In genomic region chr16:23821875-23822688, GRCh38 we compare ENCODE assay signal across 1 cellular context.
TF ChIP-seq lines count a peak whose summit lies in the region.

No MANE protein-coding gene starts in this region.

TF ChIP-seq in K562, 482 proteins besides CTCF, POLR2A, EP300 and RAD21 (continued from another document and continues in another):
- TF ChIP-seq ZBTB11 (CRISPR knock-in tag; IDR thresholded peaks at IDR 0.05): peak in 1 of 3 experiments; percentile 64; a peak in 2 of 6 replicates
- TF ChIP-seq PTRF (tag; IDR thresholded peaks at IDR 0.05): no peak
- no peak for TF ChIP-seq ZNF586 (CRISPR knock-in tag; conservative IDR thresholded peaks at IDR 0.05)
- TF ChIP-seq BRF1 (IDR thresholded peaks at IDR 0.05; ENCODE audit: borderline replicate concordance, extremely low read depth, insufficient read length): no peak
- no peak for TF ChIP-seq ZNF785 (CRISPR knock-in tag; IDR thresholded peaks at IDR 0.05)
- peak; percentile 87 for TF ChIP-seq MECOM (CRISPR knock-in tag; IDR thresholded peaks at IDR 0.05)
- TF ChIP-seq TEAD1 (CRISPR knock-in tag; IDR thresholded peaks at IDR 0.05): peak in 1 of 2 experiments; percentile 33; a peak in 1 of 4 replicates
- no peak for TF ChIP-seq GABPA (tag; conservative IDR thresholded peaks at IDR 0.05; ENCODE audit: low read depth)
- TF ChIP-seq ETV1 (tag; conservative IDR thresholded peaks at IDR 0.05; ENCODE audit: low read depth): peak; percentile 22
- no peak for TF ChIP-seq BRD4 (IDR thresholded peaks at IDR 0.05)
- TF ChIP-seq ZBTB2 (IDR thresholded peaks at IDR 0.05): peak; percentile 60; the same call in 1 of the 2 replicates
- peak; percentile 63 for TF ChIP-seq L3MBTL2 (IDR thresholded peaks at IDR 0.05)
- TF ChIP-seq TFE3 (CRISPR knock-in tag; IDR thresholded peaks at IDR 0.05): no peak
- no peak for TF ChIP-seq RBBP5 (IDR thresholded peaks at IDR 0.05; ENCODE audit: borderline replicate concordance, insufficient read depth, low read length, poor library complexity, severe bottlenecking)
- TF ChIP-seq ZNF395 (CRISPR knock-in tag; IDR thresholded peaks at IDR 0.05): no peak
- TF ChIP-seq ZNF174 (CRISPR knock-in tag; IDR thresholded peaks at IDR 0.05): no peak
- TF ChIP-seq ZNF511 (CRISPR knock-in tag; IDR thresholded peaks at IDR 0.05): no peak
- TF ChIP-seq MTF1 (CRISPR knock-in tag; IDR thresholded peaks at IDR 0.05; ENCODE audit: borderline replicate concordance): no peak
- no peak for TF ChIP-seq SIN3A (IDR thresholded peaks at IDR 0.05; ENCODE audit: borderline replicate concordance in 2 of 2, control insufficient read depth in 1 of 2, low read depth in 2 of 2, low read length in 2 of 2)
- no peak for TF ChIP-seq SFPQ (IDR thresholded peaks at IDR 0.05; ENCODE audit: low read depth, low read length)
- peak; percentile 74; the same call in 1 of the 2 replicates for TF ChIP-seq CHAMP1 (IDR thresholded peaks at IDR 0.05)
- peak; percentile 97 for TF ChIP-seq NBN (IDR thresholded peaks at IDR 0.05; ENCODE audit: low read depth)
- TF ChIP-seq LEF1 (IDR thresholded peaks at IDR 0.05): peak; percentile 94
- TF ChIP-seq ZKSCAN1 (IDR thresholded peaks at IDR 0.05; ENCODE audit: low read depth, low read length): no peak
- TF ChIP-seq ZNF12 (CRISPR knock-in tag; IDR thresholded peaks at IDR 0.05): no peak
- TF ChIP-seq NR3C1 (CRISPR knock-in tag; IDR thresholded peaks at IDR 0.05): no peak
- TF ChIP-seq KHSRP (IDR thresholded peaks at IDR 0.05): peak; percentile 45; the same call in 1 of the 2 replicates
- TF ChIP-seq SMARCA4 (IDR thresholded peaks at IDR 0.05): peak; percentile 97
- peak; percentile 90 for TF ChIP-seq MTA2 (IDR thresholded peaks at IDR 0.05; ENCODE audit: low read depth)
- 0 out of 2 replicates have a peak, but pooled peaks have one; percentile 13 for TF ChIP-seq ZNF449 (CRISPR knock-in tag; IDR thresholded peaks at IDR 0.05)
- TF ChIP-seq RBM34 (IDR thresholded peaks at IDR 0.05; ENCODE audit: borderline replicate concordance, insufficient read depth, low read length): no peak
- no peak for TF ChIP-seq CCAR2 (IDR thresholded peaks at IDR 0.05; ENCODE audit: low read depth, low read length)
- no peak for TF ChIP-seq KAT7 (CRISPR knock-in tag; IDR thresholded peaks at IDR 0.05; ENCODE audit: borderline replicate concordance)
- peak; percentile 81; the same call in 1 of the 2 replicates for TF ChIP-seq ATF7 (IDR thresholded peaks at IDR 0.05)
- TF ChIP-seq ZBTB1 (CRISPR knock-in tag; IDR thresholded peaks at IDR 0.05; ENCODE audit: borderline replicate concordance, low read depth): no peak
- peak; percentile 61 to 95; a peak in 3 of 4 replicates for TF ChIP-seq TBL1XR1 (IDR thresholded peaks at IDR 0.05; ENCODE audit: low read length in 2 of 2)
- TF ChIP-seq ZNF780A (CRISPR knock-in tag; IDR thresholded peaks at IDR 0.05): no peak
- TF ChIP-seq MTA3 (IDR thresholded peaks at IDR 0.05; ENCODE audit: borderline replicate concordance): peak; percentile 90; the same call in 1 of the 2 replicates
- TF ChIP-seq KLF1 (tag; IDR thresholded peaks at IDR 0.05): no peak
- TF ChIP-seq SMARCC2 (IDR thresholded peaks at IDR 0.05; ENCODE audit: low read depth): peak; percentile 86
- TF ChIP-seq ZBTB12 (CRISPR knock-in tag; IDR thresholded peaks at IDR 0.05): peak; percentile 36; the same call in 1 of the 2 replicates
- TF ChIP-seq NRF1 (conservative IDR thresholded peaks at IDR 0.05 in 1 of 2, IDR thresholded peaks at IDR 0.05 in 1 of 2): 0 out of 4 replicates have a peak, but pooled peaks of 1 of the 2 experiments have one; percentile 3
- TF ChIP-seq BCOR (IDR thresholded peaks at IDR 0.05): peak; percentile 51; the same call in 1 of the 2 replicates
- TF ChIP-seq MITF (IDR thresholded peaks at IDR 0.05): no peak
